Comparison of ENCODE assay signal across 8 cellular contexts in the genomic region with DNA sequence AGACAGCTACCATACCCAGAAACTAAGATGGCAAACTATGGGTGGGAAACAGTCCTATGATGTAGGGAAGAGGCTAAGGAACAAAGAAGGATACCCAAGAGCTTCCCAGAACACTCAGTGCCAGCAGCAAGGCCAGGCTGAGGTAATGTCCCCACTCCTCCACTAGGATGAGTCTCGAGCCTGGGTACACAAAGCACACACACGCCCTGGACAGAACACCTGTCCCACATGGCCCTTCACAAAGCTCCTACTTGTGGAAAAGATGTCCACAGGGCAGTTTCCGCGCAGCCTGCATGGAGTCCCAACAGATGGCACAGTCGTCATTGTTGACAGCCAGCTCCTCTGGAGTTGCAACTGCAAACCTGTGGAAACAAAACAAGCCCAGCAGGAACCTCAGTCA. TPM values are rescaled to one million over a fixed set of nuclear protein-coding genes. Genes with fewer than 3 reads are reported as not detected.
DNase-seq lines count a peak whose midpoint lies in the region; ATAC-seq and TF ChIP-seq lines count a peak whose summit lies in the region.

No MANE protein-coding gene starts in this region.

- H3K27me3 ChIP-seq in PC-9 (ENCODE audit: insufficient read depth, low read depth) = no peaks in the 10 kb centered on the region
- H3K27me3 ChIP-seq in iPS DF 6.9 (ENCODE audit: control insufficient read depth, insufficient read depth, low read length) = no peaks in the 10 kb centered on the region

- WGBS in iPS DF 6.9 (ENCODE audit: insufficient coverage, insufficient read length) = no CpG with 5 or more reads among the region's 5 CpGs

- H3F3A ChIP-seq in PC-9 (ENCODE audit: insufficient read depth, low read depth) = peaks cover 8% of the 10 kb centered on the region

- H3K9me2 ChIP-seq in PC-9 (ENCODE audit: insufficient read depth) = no peaks in the 10 kb centered on the region

- H3K9me3 ChIP-seq in PC-9 (ENCODE audit: insufficient read depth, low read depth) = no peaks in the 10 kb centered on the region
- no peaks in the 10 kb centered on the region for H3K9me3 ChIP-seq in iPS DF 6.9 (ENCODE audit: control insufficient read depth, insufficient read depth, low read length)

- H3K27ac ChIP-seq in PC-9 (no peak overlapping the region), iPS DF 6.9 (ENCODE audit: low read length) (no peak overlapping the region)

- H3K4me3 ChIP-seq in PC-9 = no peak overlapping the region
- no peak overlapping the region for H3K4me3 ChIP-seq in iPS DF 6.9 (ENCODE audit: low read length)

- BruUV-seq in PC-9 (replicated peaks; lab: Mats Ljungman, UMichigan) = no TSS peak

- H3K4me1 ChIP-seq in PC-9 (replicated peaks; ENCODE audit: insufficient read depth) = no peaks in the 10 kb centered on the region
- H3K4me1 ChIP-seq in iPS DF 6.9 (ENCODE audit: control insufficient read depth, insufficient read depth, low read length) = no peaks in the 10 kb centered on the region

- no peaks in the 10 kb centered on the region; the same call in 1 of the 2 replicates for H4K20me1 ChIP-seq in PC-9 (ENCODE audit: insufficient read depth)

- no peaks in the 10 kb centered on the region for H3K79me2 ChIP-seq in PC-9 (ENCODE audit: low read depth)

- no peak overlapping the region for H3K4me2 ChIP-seq in PC-9

- peak; percentile 50; the same call in 1 of the 2 replicates for TF ChIP-seq CTCF in PC-9 (conservative IDR thresholded peaks at IDR 0.05)

- H3K36me3 ChIP-seq in PC-9 (ENCODE audit: low read depth) (peaks cover 37% of the 10 kb centered on the region), iPS DF 6.9 (ENCODE audit: control insufficient read depth, insufficient read depth, low read length) (peaks cover 2% of the 10 kb centered on the region; the same call in 1 of the 2 replicates)

- no peak overlapping the region for H2AFZ ChIP-seq in PC-9

- intact Hi-C loops in PC-9 (cut with micrococcal nuclease; ENCODE audit: unreplicated experiment) = no loop called here

- CTCF ChIA-PET in PC-9 (lab: Charles Lee) = no interaction called here

- peak; percentile 79 for ATAC-seq in GM19351 (IDR thresholded peaks at IDR 0.05; ENCODE audit: unreplicated experiment)
- no peak for ATAC-seq in GM18498 (IDR thresholded peaks at IDR 0.05; ENCODE audit: unreplicated experiment)
- no peak for ATAC-seq in GM19397 (IDR thresholded peaks at IDR 0.05; ENCODE audit: unreplicated experiment)

- DNase-seq in AG20443 (ENCODE audit: low spot score) (peak; percentile 23), PC-9 (no peak), iPS DF 6.9 (ENCODE audit: low read depth, low spot score) (peak; percentile 16), SIG-M5 (lab: John Stamatoyannopoulos, UW) (no peak), globus pallidus (ENCODE audit: low spot score) (no peak)

- POLR2A ChIA-PET in PC-9 (lab: Charles Lee; ENCODE audit: unreplicated experiment) = no interaction called here

RNA-seq across cellular contexts. Expression of gene AMFR, which starts 23.9 kb away (rescaled TPM):
- total RNA-seq in PC-9 (2021) = 89.4 and 132 TPM in 2 replicates

RNA-seq across cellular contexts. Expression of gene NUDT21, which starts 49.6 kb away (rescaled TPM):
- 139 and 171 TPM in 2 replicates for total RNA-seq in PC-9 (2021)

RNA-seq across cellular contexts. Expression of gene OGFOD1, which starts 49.9 kb away (rescaled TPM):
- 24.8 and 30.0 TPM in 2 replicates for total RNA-seq in PC-9 (2021)

Comparison
In these comparisons a context has a peak if more than half of its experiments do, and no peak if none do; other contexts are left out.
1. DNase-seq: peak in AG20443 (single experiment) and iPS DF 6.9 (single experiment); none in PC-9 (0 of 2), SIG-M5 (single experiment) and globus pallidus (single experiment).